Comparison of ENCODE assay signal across 8 cellular contexts in the genomic region with DNA sequence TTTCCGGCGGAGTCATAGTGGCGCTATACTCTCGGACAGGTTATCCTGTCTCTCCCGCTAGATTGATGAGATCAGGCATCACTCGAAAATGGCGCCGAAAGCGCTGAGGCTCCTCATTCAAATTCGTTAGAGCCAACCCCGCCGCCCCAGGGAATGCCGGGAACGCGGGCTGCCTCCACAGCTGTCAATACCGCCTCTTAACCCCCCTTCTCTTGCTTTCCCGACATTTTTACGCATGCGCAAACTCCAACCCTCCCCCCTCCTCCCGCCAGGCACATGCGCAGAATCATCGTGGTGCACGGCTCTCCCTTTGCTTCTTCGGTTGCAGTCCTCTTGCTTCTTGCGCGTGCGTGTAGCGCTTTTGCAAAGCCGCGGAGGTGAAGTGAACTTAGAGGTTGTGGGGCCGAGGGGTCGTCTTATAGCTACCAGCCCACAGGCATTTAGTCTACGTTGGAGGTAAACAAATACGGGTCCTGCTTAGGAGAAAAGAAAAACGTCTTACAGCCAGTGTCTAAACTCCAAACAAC.
DNase-seq lines count a peak whose midpoint lies in the region; ATAC-seq and TF ChIP-seq lines count a peak whose summit lies in the region.

No MANE protein-coding gene starts in this region.

- no peaks in the 10 kb centered on the region for H3K27me3 ChIP-seq in testis

- peaks cover 33% of the 10 kb centered on the region for H3K36me3 Mint-ChIP-seq in activated naive CD8-positive, alpha-beta T cell treated with anti-CD3 and anti-CD28 coated beads for 36 hours
- no peaks in the 10 kb centered on the region for H3K36me3 Mint-ChIP-seq in glutamatergic neuron (ENCODE audit: unreplicated experiment)

- peak overlapping the region; percentile 100 for H3K27ac Mint-ChIP-seq in activated naive CD8-positive, alpha-beta T cell treated with anti-CD3 and anti-CD28 coated beads for 36 hours
- peak overlapping the region; percentile 97 for H3K27ac Mint-ChIP-seq in glutamatergic neuron (ENCODE audit: unreplicated experiment)

- 1% methylated on average over 25 to 35 of the region's 35 CpGs for WGBS in testis, 2 donors

- H3K9me3 Mint-ChIP-seq in activated naive CD8-positive, alpha-beta T cell treated with anti-CD3 and anti-CD28 coated beads for 36 hours: no peaks in the 10 kb centered on the region
- H3K9me3 Mint-ChIP-seq in glutamatergic neuron (ENCODE audit: unreplicated experiment): peaks cover 15% of the 10 kb centered on the region

- H3K4me3 Mint-ChIP-seq in activated naive CD8-positive, alpha-beta T cell treated with anti-CD3 and anti-CD28 coated beads for 36 hours: peak overlapping the region; percentile 100
- H3K4me3 Mint-ChIP-seq in glutamatergic neuron (ENCODE audit: unreplicated experiment): peak overlapping the region; percentile 98

- peak overlapping the region; percentile 87 to 92 for H3K27ac ChIP-seq in testis

- peak overlapping the region; percentile 81 to 82 for H3K4me3 ChIP-seq in testis

- H3K4me1 ChIP-seq in testis: peaks cover 8% of the 10 kb centered on the region

- no peaks in the 10 kb centered on the region for H3K9me3 ChIP-seq in testis

- H3K4me1 Mint-ChIP-seq in activated naive CD8-positive, alpha-beta T cell treated with anti-CD3 and anti-CD28 coated beads for 36 hours: peaks cover 22% of the 10 kb centered on the region
- peaks cover 12% of the 10 kb centered on the region for H3K4me1 Mint-ChIP-seq in glutamatergic neuron (ENCODE audit: low read depth, unreplicated experiment)

- intact Hi-C loops in testis (cut with DNase I; ENCODE audit: low total_unique reads): loop anchor here (5.0 kb wide), 2 partner anchors 45 to 85 kb away; a partner anchor contains a TSS

- TF ChIP-seq CTCF in glutamatergic neuron (IDR thresholded peaks at IDR 0.05; ENCODE audit: partially characterized antibody, unreplicated experiment) (no peak), omental fat pad (IDR thresholded peaks at IDR 0.05) (no peak), testis (IDR thresholded peaks at IDR 0.05) (peak in 1 of 3 experiments; percentile 2)

- no peaks in the 10 kb centered on the region for H3K36me3 ChIP-seq in testis (ENCODE audit: low read depth, missing control alignments)

- TF ChIP-seq POLR2A in GM10847 (IDR thresholded peaks at IDR 0.05; ENCODE audit: extremely low read depth, insufficient read length): peak; percentile 43
- peak; percentile 35 for TF ChIP-seq POLR2A in testis (IDR thresholded peaks at IDR 0.05)

- DNase-seq in NCI-H1105 (lab: John Stamatoyannopoulos, UW) (peak; percentile 93), SKM-1 (lab: John Stamatoyannopoulos, UW; ENCODE audit: unreplicated experiment) (peak; percentile 98), glutamatergic neuron (peak; percentile 99), omental fat pad (ENCODE audit: low spot score) (peak; percentile 88), testis (peak; percentile 98)
- peak; percentile 96 for DNase-seq in activated naive CD8-positive, alpha-beta T cell treated with anti-CD3 and anti-CD28 coated beads for 36 hours

- peaks cover 40% of the 10 kb centered on the region for H3K27me3 Mint-ChIP-seq in activated naive CD8-positive, alpha-beta T cell treated with anti-CD3 and anti-CD28 coated beads for 36 hours
- peaks cover 18% of the 10 kb centered on the region for H3K27me3 Mint-ChIP-seq in glutamatergic neuron (ENCODE audit: unreplicated experiment)

- ATAC-seq in HG02642 (IDR thresholded peaks at IDR 0.05; ENCODE audit: poor library complexity, unreplicated experiment): peak; percentile 77
- peak; percentile 94 for ATAC-seq in omental fat pad (ENCODE audit: low FRiP score)

Comparison
In these comparisons a context has a peak if more than half of its experiments do, and no peak if none do; other contexts are left out.
1. Peak in every context shown above with its lines: DNase-seq, ATAC-seq, H3K4me3 ChIP-seq and H3K27ac ChIP-seq.